8 cellular contexts compared by ENCODE assay signal in genomic region chr6:89144358-89145041, GRCh38. TPM values are rescaled to one million over a fixed set of nuclear protein-coding genes. Genes with fewer than 3 reads are reported as not detected.
DNase-seq lines count a peak whose midpoint lies in the region; ATAC-seq and TF ChIP-seq lines count a peak whose summit lies in the region.

No MANE protein-coding gene starts in this region.

- no peak overlapping the region for H3K9ac ChIP-seq in BLaER1

- POLR2A ChIA-PET in activated CD4-positive, alpha-beta memory T cell treated with anti-CD3 and anti-CD28 coated beads for 36 hours (lab: Charles Lee), result interaction anchor here (1.1 to 6.0 kb wide), 4 partner anchors 64 to 181 kb away, joined by 3 to 81 read pairs (median 6); partner anchors contain the start of genes PNRC1 and RNGTT

- H3K9me3 ChIP-seq in BLaER1, result no peaks in the 10 kb centered on the region

- no peaks in the 10 kb centered on the region for H3K9me3 Mint-ChIP-seq in activated CD4-positive, alpha-beta memory T cell treated with anti-CD3 and anti-CD28 coated beads for 36 hours

- H3K4me3 ChIP-seq in BLaER1 (no peak overlapping the region), brain microvascular endothelial cell (ENCODE audit: low read depth, low read length) (no peak overlapping the region)

- ATAC-seq in GM18873 (IDR thresholded peaks at IDR 0.05; ENCODE audit: low FRiP score, unreplicated experiment) (peak; percentile 30), HG03103 (IDR thresholded peaks at IDR 0.05; ENCODE audit: low read depth, unreplicated experiment) (peak; percentile 42), HG02970 (IDR thresholded peaks at IDR 0.05; ENCODE audit: low FRiP score, unreplicated experiment) (no peak), left colon (no peak), left ventricle myocardium superior (no peak)

- H3K27me3 Mint-ChIP-seq in activated CD4-positive, alpha-beta memory T cell treated with anti-CD3 and anti-CD28 coated beads for 36 hours, result no peaks in the 10 kb centered on the region

- intact Hi-C loops in activated CD4-positive, alpha-beta memory T cell treated with anti-CD3 and anti-CD28 coated beads for 36 hours (cut with micrococcal nuclease), result loop anchor here (1.0 to 2.0 kb wide), 4 partner anchors 46 to 162 kb away; partner anchors contain the start of gene PNRC1
- intact Hi-C loops in left colon (cut with DNase I, micrococcal nuclease) (no loop called here), left ventricle myocardium superior (cut with micrococcal nuclease) (no loop called here)

- in situ Hi-C loops in brain microvascular endothelial cell (cut with HindIII; ENCODE audit: low pct_ligation_motif_present, low sequenced_read_pairs), result no loop called here

- H3K27me3 ChIP-seq in BLaER1 (no peaks in the 10 kb centered on the region), brain microvascular endothelial cell (replicated peaks) (no peaks in the 10 kb centered on the region)

- peak overlapping the region; percentile 73; the same call in 1 of the 2 replicates for H3K4me2 ChIP-seq in BLaER1

- TF ChIP-seq CTCF in brain microvascular endothelial cell (IDR thresholded peaks at IDR 0.05; ENCODE audit: low read depth, low read length, missing control alignments), result no peak

- H3K4me1 Mint-ChIP-seq in activated CD4-positive, alpha-beta memory T cell treated with anti-CD3 and anti-CD28 coated beads for 36 hours (ENCODE audit: low read depth), result peaks cover 37% of the 10 kb centered on the region

- H4K20me1 ChIP-seq in BLaER1, result no peaks in the 10 kb centered on the region

- H3K27ac ChIP-seq in BLaER1 (no peak overlapping the region), brain microvascular endothelial cell (no peak overlapping the region)

- H3K27ac Mint-ChIP-seq in activated CD4-positive, alpha-beta memory T cell treated with anti-CD3 and anti-CD28 coated beads for 36 hours, result no peak overlapping the region

- H3K36me3 ChIP-seq in BLaER1 (no peaks in the 10 kb centered on the region), brain microvascular endothelial cell (replicated peaks) (no peaks in the 10 kb centered on the region)

- DNase-seq in activated CD4-positive, alpha-beta memory T cell treated with anti-CD3 and anti-CD28 coated beads for 36 hours, result peak; percentile 25
- DNase-seq in left colon (no peak), brain microvascular endothelial cell (no peak), left ventricle myocardium superior (no peak)

- CTCF ChIA-PET in activated CD4-positive, alpha-beta memory T cell treated with anti-CD3 and anti-CD28 coated beads for 36 hours (lab: Charles Lee), result interaction anchor here (1.1 to 3.8 kb wide), 6 partner anchors 46 to 227 kb away, joined by 4 to 25 read pairs (median 8); partner anchors contain the start of gene PNRC1

- H3K4me3 Mint-ChIP-seq in activated CD4-positive, alpha-beta memory T cell treated with anti-CD3 and anti-CD28 coated beads for 36 hours, result no peak overlapping the region

- H3K4me1 ChIP-seq in BLaER1, result peaks cover 21% of the 10 kb centered on the region

- H3K36me3 Mint-ChIP-seq in activated CD4-positive, alpha-beta memory T cell treated with anti-CD3 and anti-CD28 coated beads for 36 hours, result peaks cover 10% of the 10 kb centered on the region

RNA-seq across cellular contexts. Expression of gene PM20D2, which starts 1.4 kb away (rescaled TPM):
- 1 to 10 TPM; 8.4 to 8.9 TPM for total RNA-seq in activated CD4-positive, alpha-beta memory T cell treated with anti-CD3 and anti-CD28 coated beads for 36 hours
- 10 to 100 TPM in 1 of 2 donors, 1 to 10 TPM in 1; 10.0 to 11.8 TPM for total RNA-seq in left colon
- 11.8 TPM for total RNA-seq in left ventricle myocardium superior

RNA-seq across cellular contexts. Expression of gene SRSF12, which starts 26.6 kb away (rescaled TPM):
- total RNA-seq in activated CD4-positive, alpha-beta memory T cell treated with anti-CD3 and anti-CD28 coated beads for 36 hours, result under 1 TPM; 0.10 to 0.12 TPM
- total RNA-seq in left colon (under 1 TPM in 1 of 2 donors, not detected in 1; 0.53 TPM), left ventricle myocardium superior (0.07 TPM)

Comparison
In these comparisons a context has a peak if more than half of its experiments do, and no peak if none do; other contexts are left out.
1. ATAC-seq: peak in GM18873 (single experiment) and HG03103 (single experiment); none in HG02970 (single experiment), left colon (single experiment) and left ventricle myocardium superior (single experiment).